In the genomic region with DNA sequence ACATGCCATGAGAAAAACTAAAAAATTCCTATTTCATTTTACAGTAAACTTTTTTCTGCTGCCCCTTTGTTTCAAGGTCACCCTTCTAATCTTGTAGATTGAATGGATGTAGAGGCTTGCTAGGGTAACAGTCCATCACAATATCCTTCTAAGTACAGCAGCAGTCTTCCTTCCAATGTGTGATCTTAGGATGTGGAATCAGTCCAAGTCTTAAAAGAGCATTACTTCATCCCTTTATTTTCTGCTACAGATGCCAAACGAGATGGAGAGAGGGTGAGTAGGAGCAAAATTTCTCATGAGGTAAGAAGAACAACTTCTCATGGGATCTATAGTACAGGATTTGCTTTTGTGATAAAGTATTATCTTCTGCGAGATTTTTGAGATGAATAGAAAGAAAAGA, we compare ENCODE assay signal across 19 cellular contexts. TPM values are rescaled to one million over a fixed set of nuclear protein-coding genes. Genes with fewer than 3 reads are reported as not detected.
DNase-seq lines count a peak whose midpoint lies in the region; ATAC-seq and TF ChIP-seq lines count a peak whose summit lies in the region.
"Had no signal": no experiment of that assay in that cellular context is flagged by ENCODE, and none has a peak within 500 bp of the region (broad histone marks: within the 10 kb centered on the region; RNA-seq: fewer than 3 reads in every experiment).

No MANE protein-coding gene starts in this region.

- H4K20me1 ChIP-seq in hepatocyte (ENCODE audit: insufficient read depth, poor library complexity, severe bottlenecking), result no peaks in the 10 kb centered on the region
- H4K20me1 ChIP-seq in Karpas-422 (ENCODE audit: insufficient read depth, low read depth, low read length), result no peaks in the 10 kb centered on the region
- H4K20me1 ChIP-seq: BLaER1 had no signal

- intact Hi-C loops in esophagus muscularis mucosa (cut with DNase I), result loop anchor here (5.0 kb wide), 1 partner anchor 57 kb away; no protein-coding TSS in a partner anchor

- no peak for TF ChIP-seq CTCF in esophagus muscularis mucosa (IDR thresholded peaks at IDR 0.05)
- no peak for TF ChIP-seq CTCF in hepatocyte (IDR thresholded peaks at IDR 0.05; ENCODE audit: poor library complexity)
- TF ChIP-seq CTCF in thoracic aorta (IDR thresholded peaks at IDR 0.05), result no peak

- no peak for TF ChIP-seq POLR2A in esophagus muscularis mucosa (IDR thresholded peaks at IDR 0.05; ENCODE audit: low read depth)

- H3K9me3 ChIP-seq in esophagus muscularis mucosa, result peaks cover 0 to 9% (median 4%) of the 10 kb centered on the region in 4 donors
- no peaks in the 10 kb centered on the region for H3K9me3 ChIP-seq in hepatocyte (ENCODE audit: low read depth)
- peaks cover 8% of the 10 kb centered on the region for H3K9me3 ChIP-seq in thoracic aorta
- H3K9me3 ChIP-seq in Karpas-422 (ENCODE audit: low read length), result peaks cover under 1% of the 10 kb centered on the region; the same call in 1 of the 2 replicates

- H3K9me2 ChIP-seq in hepatocyte (replicated peaks; ENCODE audit: insufficient read depth), result no peaks in the 10 kb centered on the region
- H3K9me2 ChIP-seq in Karpas-422 (replicated peaks; ENCODE audit: insufficient read depth, low read length), result no peaks in the 10 kb centered on the region

- 35% methylated on average over 2 of the region's 2 CpGs for WGBS in esophagus muscularis mucosa
- WGBS in hepatocyte (ENCODE audit: low lambda C conversion rate, missing lambda C conversion rate), result 68% methylated on average over 2 of the region's 2 CpGs

- peak overlapping the region; percentile 81 to 87 (median 83) for H3K27ac ChIP-seq in esophagus muscularis mucosa (replicated peaks in 1 of 4)
- peak overlapping the region; percentile 27 for H3K27ac ChIP-seq in hepatocyte
- H3K27ac ChIP-seq in thoracic aorta, result peak overlapping the region; percentile 76 to 77
- H3K27ac ChIP-seq in Karpas-422 (ENCODE audit: low read length), result no peak overlapping the region
- H3K27ac ChIP-seq: BLaER1, epithelial cell of prostate, WERI-Rb-1 had no signal

- H3K4me1 ChIP-seq in esophagus muscularis mucosa, result peaks cover 9 to 52% (median 33%) of the 10 kb centered on the region in 4 donors
- H3K4me1 ChIP-seq in hepatocyte (ENCODE audit: insufficient read depth), result no peaks in the 10 kb centered on the region
- H3K4me1 ChIP-seq in thoracic aorta (ENCODE audit: control insufficient read depth in 1 of 2, low read depth in 2 of 2), result peaks cover 4 to 40% of the 10 kb centered on the region in 2 donors
- no peaks in the 10 kb centered on the region for H3K4me1 ChIP-seq in Karpas-422 (ENCODE audit: low read length)
- H3K4me1 ChIP-seq: BLaER1 had no signal

- no peak overlapping the region for H3K9ac ChIP-seq in Karpas-422 (ENCODE audit: low read length)
- H3K9ac ChIP-seq: BLaER1 had no signal

- H3K79me2 ChIP-seq in hepatocyte (no peaks in the 10 kb centered on the region), Karpas-422 (ENCODE audit: low read length) (no peaks in the 10 kb centered on the region)

- H3K27me3 ChIP-seq in esophagus muscularis mucosa (no peaks in the 10 kb centered on the region), hepatocyte (no peaks in the 10 kb centered on the region), thoracic aorta (replicated peaks; ENCODE audit: insufficient read depth) (no peaks in the 10 kb centered on the region), Karpas-422 (ENCODE audit: low read length) (no peaks in the 10 kb centered on the region; the same call in 1 of the 2 replicates)
- H3K27me3 ChIP-seq: BLaER1 had no signal

- H3K4me2 ChIP-seq in hepatocyte, result no peak overlapping the region
- H3K4me2 ChIP-seq in Karpas-422 (ENCODE audit: low read depth, low read length, poor library complexity, severe bottlenecking), result no peak overlapping the region
- H3K4me2 ChIP-seq: BLaER1 had no signal

- H2AFZ ChIP-seq in hepatocyte, result no peak overlapping the region
- no peak overlapping the region for H2AFZ ChIP-seq in Karpas-422 (ENCODE audit: low read length)

- H3K4me3 ChIP-seq in esophagus muscularis mucosa (peak overlapping the region; percentile 53 to 64 (median 56)), hepatocyte (no peak overlapping the region), thoracic aorta (peak overlapping the region; percentile 63), Karpas-422 (ENCODE audit: low read length) (no peak overlapping the region)
- H3K4me3 ChIP-seq: BLaER1 had no signal

- peak; percentile 35 for DNase-seq in M059J (ENCODE audit: low read depth)
- DNase-seq in esophagus muscularis mucosa (ENCODE audit: extremely low spot score), result no peak
- DNase-seq in hepatocyte (ENCODE audit: low spot score), result no peak
- DNase-seq in thoracic aorta (ENCODE audit: low spot score), result no peak
- no peak for DNase-seq in cortex of kidney (lab: John Stamatoyannopoulos, UW)
- no peak for DNase-seq in Karpas-422
- no peak for DNase-seq in NCI-H2171 (lab: John Stamatoyannopoulos, UW)
- DNase-seq: DMS53, left colon, MV-4-11, NCI-H2081 treated with DMSO at 0.1 percent for 48 hours, trophoblast cell, WERI-Rb-1 had no signal

- H3K36me3 ChIP-seq in esophagus muscularis mucosa (no peaks in the 10 kb centered on the region), hepatocyte (replicated peaks; ENCODE audit: insufficient read depth, low read depth) (no peaks in the 10 kb centered on the region), thoracic aorta (no peaks in the 10 kb centered on the region), Karpas-422 (ENCODE audit: insufficient read depth, low read length) (no peaks in the 10 kb centered on the region)
- H3K36me3 ChIP-seq: BLaER1, WERI-Rb-1 had no signal

- no peak for ATAC-seq in thoracic aorta (ENCODE audit: insufficient number of reproducible peaks, low FRiP score, low read depth)
- ATAC-seq in HG03139 (IDR thresholded peaks at IDR 0.05; ENCODE audit: unreplicated experiment), result no peak
- ATAC-seq: Panc1 had no signal

- TF ChIP-seq EP300 in esophagus muscularis mucosa (IDR thresholded peaks at IDR 0.05), result no peak

RNA-seq across cellular contexts. Expression of a gene that starts 0.7 kb away (rescaled TPM):
- total RNA-seq in M059J (2014; rRNA removed; shearing (Covaris generic)), result 3.7 and 3.9 TPM in 2 replicates
- total RNA-seq in esophagus muscularis mucosa (100 to 1,000 TPM in 2 of 4 donors, 10 to 100 TPM in 2; 63.1 to 178 (median 104) TPM), hepatocyte (2.0 and 2.1 TPM in 2 replicates), thoracic aorta (100 to 1,000 TPM in 1 of 2 donors, 10 to 100 TPM in 1; 69.7 to 160 TPM)
- polyA plus RNA-seq in hepatocyte, result 0.28 TPM in 1 of 2 replicates, not detected in the other
- not detected in 2 replicates for total RNA-seq in Karpas-422 (2014; rRNA removed; shearing (Covaris generic); ENCODE audit: low replicate concordance)
- total RNA-seq: activated CD8-positive, alpha-beta memory T cell treated with anti-CD3 and anti-CD28 coated beads for 36 hours; osteocyte had no signal

Comparison
In these comparisons a context has a peak if more than half of its experiments do, and no peak if none do; other contexts are left out.
1. H3K4me3 ChIP-seq: peak in esophagus muscularis mucosa (4 of 4) and thoracic aorta (single experiment); none in hepatocyte (single experiment) and Karpas-422 (single experiment).
2. RNA of a gene that starts 0.7 kb away (total RNA-seq): 69.7 to 160 TPM in thoracic aorta and 63.1 to 178 TPM in esophagus muscularis mucosa; 3.7 to 3.9 TPM in M059J, 2.0 to 2.1 TPM in hepatocyte and not detected in Karpas-422; every median in the first group is over 10 times any median in the second.